ENCODE assay signal across 1 cellular context in genomic region chr19:2044709-2045500, GRCh38.
A peak's percentile ranks its signal among the peaks of the same experiment; 100 is the strongest.
TF ChIP-seq lines count a peak whose summit lies in the region.

No MANE protein-coding gene starts in this region.

TF ChIP-seq in HepG2, 621 proteins besides CTCF, POLR2A, EP300 and RAD21:
- peak; percentile 40 for TF ChIP-seq AGO2 (optimal IDR thresholded peaks at IDR 0.05; ENCODE audit: low read depth, low read length)
- TF ChIP-seq POLR2G (IDR thresholded peaks at IDR 0.05; ENCODE audit: low read depth, low read length): peak; percentile 3; the same call in 1 of the 2 replicates
- no peak for TF ChIP-seq ZNF230 (CRISPR knock-in tag; IDR thresholded peaks at IDR 0.05)
TF ChIP-seq in HepG2: peak in this region for 2.
